Comparison of ENCODE assay signal across 1 cellular context in the genomic region with DNA sequence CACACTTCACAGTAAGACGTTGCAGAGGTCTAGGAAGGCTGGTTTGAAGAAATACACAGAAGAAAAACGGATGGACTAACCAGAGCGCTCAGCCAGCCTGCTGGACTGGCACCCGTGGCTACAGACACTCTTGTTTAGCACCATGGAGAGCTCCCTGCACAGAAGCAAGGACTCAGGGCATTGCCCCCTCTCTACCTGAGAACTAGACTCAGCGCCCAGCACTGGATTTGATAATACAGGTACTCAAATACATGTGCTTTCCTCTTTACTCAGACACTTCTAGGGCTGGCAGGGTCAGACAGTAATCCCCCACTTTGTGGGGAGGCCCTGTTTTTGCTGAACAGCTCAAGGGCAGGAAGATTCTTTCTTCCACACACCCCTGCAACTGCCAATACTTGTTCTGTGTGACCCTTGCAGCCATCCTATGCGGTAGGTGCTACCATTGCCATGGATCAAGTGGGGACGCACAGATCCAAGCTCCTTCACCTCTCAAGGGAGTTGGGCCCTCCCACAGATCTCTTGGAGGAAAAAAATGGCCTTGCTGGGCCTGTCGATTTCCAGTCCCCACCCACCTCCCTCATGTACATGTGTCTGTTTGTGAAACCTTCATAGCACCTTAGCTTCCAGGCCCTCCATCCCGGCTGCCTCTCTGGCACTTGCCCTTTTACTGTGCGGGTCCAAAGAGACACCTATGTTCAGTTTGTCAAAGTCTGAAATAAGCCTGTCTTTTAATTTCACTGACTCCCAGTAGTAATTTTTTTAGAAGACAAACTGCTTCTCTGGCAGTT.
TF ChIP-seq lines count a peak whose summit lies in the region.

No MANE protein-coding gene starts in this region.

TF ChIP-seq in GM12878, 131 proteins besides CTCF, POLR2A, EP300 and RAD21:
- TF ChIP-seq SREBF1 (IDR thresholded peaks at IDR 0.05; ENCODE audit: low read length) (no peak), FOS (IDR thresholded peaks at IDR 0.05; ENCODE audit: borderline replicate concordance, extremely low read depth, insufficient read length) (no peak), ZSCAN29 (IDR thresholded peaks at IDR 0.05) (no peak), TAF1 (IDR thresholded peaks at IDR 0.05; ENCODE audit: borderline replicate concordance, low read depth, low read length) (no peak), RCOR1 (conservative IDR thresholded peaks at IDR 0.05; ENCODE audit: low read depth, low read length) (0 out of 2 replicates have a peak, but pooled peaks have one; percentile 54), MXI1 (IDR thresholded peaks at IDR 0.05; ENCODE audit: low read depth, low read length) (peak; percentile 53; the same call in 1 of the 2 replicates)
- TF ChIP-seq, protein P1, sequence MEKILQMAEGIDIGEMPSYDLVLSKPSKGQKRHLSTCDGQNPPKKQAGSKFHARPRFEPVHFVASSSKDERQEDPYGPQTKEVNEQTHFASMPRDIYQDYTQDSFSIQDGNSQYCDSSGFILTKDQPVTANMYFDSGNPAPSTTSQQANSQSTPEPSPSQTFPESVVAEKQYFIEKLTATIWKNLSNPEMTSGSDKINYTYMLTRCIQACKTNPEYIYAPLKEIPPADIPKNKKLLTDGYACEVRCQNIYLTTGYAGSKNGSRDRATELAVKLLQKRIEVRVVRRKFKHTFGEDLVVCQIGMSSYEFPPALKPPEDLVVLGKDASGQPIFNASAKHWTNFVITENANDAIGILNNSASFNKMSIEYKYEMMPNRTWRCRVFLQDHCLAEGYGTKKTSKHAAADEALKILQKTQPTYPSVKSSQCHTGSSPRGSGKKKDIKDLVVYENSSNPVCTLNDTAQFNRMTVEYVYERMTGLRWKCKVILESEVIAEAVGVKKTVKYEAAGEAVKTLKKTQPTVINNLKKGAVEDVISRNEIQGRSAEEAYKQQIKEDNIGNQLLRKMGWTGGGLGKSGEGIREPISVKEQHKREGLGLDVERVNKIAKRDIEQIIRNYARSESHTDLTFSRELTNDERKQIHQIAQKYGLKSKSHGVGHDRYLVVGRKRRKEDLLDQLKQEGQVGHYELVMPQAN (conservative IDR thresholded peaks at IDR 0.05): no peak
- TF ChIP-seq, protein P2, sequence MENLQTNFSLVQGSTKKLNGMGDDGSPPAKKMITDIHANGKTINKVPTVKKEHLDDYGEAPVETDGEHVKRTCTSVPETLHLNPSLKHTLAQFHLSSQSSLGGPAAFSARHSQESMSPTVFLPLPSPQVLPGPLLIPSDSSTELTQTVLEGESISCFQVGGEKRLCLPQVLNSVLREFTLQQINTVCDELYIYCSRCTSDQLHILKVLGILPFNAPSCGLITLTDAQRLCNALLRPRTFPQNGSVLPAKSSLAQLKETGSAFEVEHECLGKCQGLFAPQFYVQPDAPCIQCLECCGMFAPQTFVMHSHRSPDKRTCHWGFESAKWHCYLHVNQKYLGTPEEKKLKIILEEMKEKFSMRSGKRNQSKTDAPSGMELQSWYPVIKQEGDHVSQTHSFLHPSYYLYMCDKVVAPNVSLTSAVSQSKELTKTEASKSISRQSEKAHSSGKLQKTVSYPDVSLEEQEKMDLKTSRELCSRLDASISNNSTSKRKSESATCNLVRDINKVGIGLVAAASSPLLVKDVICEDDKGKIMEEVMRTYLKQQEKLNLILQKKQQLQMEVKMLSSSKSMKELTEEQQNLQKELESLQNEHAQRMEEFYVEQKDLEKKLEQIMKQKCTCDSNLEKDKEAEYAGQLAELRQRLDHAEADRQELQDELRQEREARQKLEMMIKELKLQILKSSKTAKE (IDR thresholded peaks at IDR 0.05; ENCODE audit: low read depth, poor library complexity, severe bottlenecking): no peak
- TF ChIP-seq, protein P3, sequence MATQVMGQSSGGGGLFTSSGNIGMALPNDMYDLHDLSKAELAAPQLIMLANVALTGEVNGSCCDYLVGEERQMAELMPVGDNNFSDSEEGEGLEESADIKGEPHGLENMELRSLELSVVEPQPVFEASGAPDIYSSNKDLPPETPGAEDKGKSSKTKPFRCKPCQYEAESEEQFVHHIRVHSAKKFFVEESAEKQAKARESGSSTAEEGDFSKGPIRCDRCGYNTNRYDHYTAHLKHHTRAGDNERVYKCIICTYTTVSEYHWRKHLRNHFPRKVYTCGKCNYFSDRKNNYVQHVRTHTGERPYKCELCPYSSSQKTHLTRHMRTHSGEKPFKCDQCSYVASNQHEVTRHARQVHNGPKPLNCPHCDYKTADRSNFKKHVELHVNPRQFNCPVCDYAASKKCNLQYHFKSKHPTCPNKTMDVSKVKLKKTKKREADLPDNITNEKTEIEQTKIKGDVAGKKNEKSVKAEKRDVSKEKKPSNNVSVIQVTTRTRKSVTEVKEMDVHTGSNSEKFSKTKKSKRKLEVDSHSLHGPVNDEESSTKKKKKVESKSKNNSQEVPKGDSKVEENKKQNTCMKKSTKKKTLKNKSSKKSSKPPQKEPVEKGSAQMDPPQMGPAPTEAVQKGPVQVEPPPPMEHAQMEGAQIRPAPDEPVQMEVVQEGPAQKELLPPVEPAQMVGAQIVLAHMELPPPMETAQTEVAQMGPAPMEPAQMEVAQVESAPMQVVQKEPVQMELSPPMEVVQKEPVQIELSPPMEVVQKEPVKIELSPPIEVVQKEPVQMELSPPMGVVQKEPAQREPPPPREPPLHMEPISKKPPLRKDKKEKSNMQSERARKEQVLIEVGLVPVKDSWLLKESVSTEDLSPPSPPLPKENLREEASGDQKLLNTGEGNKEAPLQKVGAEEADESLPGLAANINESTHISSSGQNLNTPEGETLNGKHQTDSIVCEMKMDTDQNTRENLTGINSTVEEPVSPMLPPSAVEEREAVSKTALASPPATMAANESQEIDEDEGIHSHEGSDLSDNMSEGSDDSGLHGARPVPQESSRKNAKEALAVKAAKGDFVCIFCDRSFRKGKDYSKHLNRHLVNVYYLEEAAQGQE (IDR thresholded peaks at IDR 0.05; ENCODE audit: low read depth, low read length): peak; percentile 95
TF ChIP-seq in GM12878: peak in this region for 3.
